In genomic region chr7:134234216-134234615, GRCh38 we compare ENCODE assay signal across 8 cellular contexts.
"Had no signal": no experiment of that assay in that cellular context is flagged by ENCODE, and none has a peak within 500 bp of the region (broad histone marks: within the 10 kb centered on the region; RNA-seq: fewer than 3 reads in every experiment).

No MANE protein-coding gene starts in this region.

- H3K4me2 ChIP-seq: KMS-11 had no signal

- ATAC-seq: HepG2 had no signal

- H3K9ac ChIP-seq: KMS-11 had no signal

- H3K27ac ChIP-seq: HL-60, KMS-11 had no signal

- DNase-seq: IMR-90, Karpas-422, KBM-7, KG1 had no signal

- FAIRE-seq: HepG2, HTR-8/SVneo had no signal
